30 cellular contexts compared by ENCODE assay signal in genomic region chr14:59490756-59491155, GRCh38.
"Had no signal": no experiment of that assay in that cellular context is flagged by ENCODE, and none has a peak within 500 bp of the region (broad histone marks: within the 10 kb centered on the region; RNA-seq: fewer than 3 reads in every experiment).

No MANE protein-coding gene starts in this region.

- H2AFZ ChIP-seq: hepatocyte had no signal

- H3K9me3 Mint-ChIP-seq: central memory CD8-positive, alpha-beta T cell; nephron; stimulated activated effector memory CD8-positive, alpha-beta T cell treated with anti-CD3 and anti-CD28 coated beads, Interleukin-12 subunit alpha, Interleukin-12 subunit beta, amount 100 ng/mL, for 72 hours; stimulated activated naive CD8-positive, alpha-beta T cell treated with anti-CD3 and anti-CD28 coated beads, Interleukin-15, Interleukin-2, amounts not matched to agents 100 ng/mL and 50 ng/mL, for 24 hours had no signal

- FAIRE-seq: bronchial epithelial cell, endometrium, keratinocyte, small intestine, TTC549 had no signal

- H3K27ac ChIP-seq: epithelial cell of prostate, gastrocnemius medialis, hepatocyte, neutrophil, sigmoid colon, thoracic aorta, VCaP had no signal

- ATAC-seq: gastrocnemius medialis; left cardiac atrium; left ventricle myocardium superior; stimulated activated effector memory CD8-positive, alpha-beta T cell treated with anti-CD3 and anti-CD28 coated beads, Interleukin-12 subunit alpha, Interleukin-12 subunit beta, amount 100 ng/mL, for 72 hours had no signal

- H3K27me3 Mint-ChIP-seq: central memory CD8-positive, alpha-beta T cell; progenitor cell of endocrine pancreas; stimulated activated naive CD8-positive, alpha-beta T cell treated with anti-CD3 and anti-CD28 coated beads, Interleukin-15, Interleukin-2, amounts not matched to agents 100 ng/mL and 50 ng/mL, for 24 hours had no signal

- H3K9me3 ChIP-seq: gastrocnemius medialis, neutrophil, sigmoid colon, thoracic aorta had no signal

- H3K4me3 Mint-ChIP-seq: central memory CD8-positive, alpha-beta T cell; nephron; stimulated activated effector memory CD8-positive, alpha-beta T cell treated with anti-CD3 and anti-CD28 coated beads, Interleukin-12 subunit alpha, Interleukin-12 subunit beta, amount 100 ng/mL, for 72 hours; stimulated activated naive CD8-positive, alpha-beta T cell treated with anti-CD3 and anti-CD28 coated beads, Interleukin-15, Interleukin-2, amounts not matched to agents 100 ng/mL and 50 ng/mL, for 24 hours had no signal

- H3K4me2 ChIP-seq: hepatocyte had no signal

- H3K27me3 ChIP-seq: gastrocnemius medialis, hepatocyte, neutrophil, sigmoid colon had no signal

- H3K27ac Mint-ChIP-seq: nephron; progenitor cell of endocrine pancreas; stimulated activated effector memory CD8-positive, alpha-beta T cell treated with anti-CD3 and anti-CD28 coated beads, Interleukin-12 subunit alpha, Interleukin-12 subunit beta, amount 100 ng/mL, for 72 hours; stimulated activated naive CD8-positive, alpha-beta T cell treated with anti-CD3 and anti-CD28 coated beads, Interleukin-15, Interleukin-2, amounts not matched to agents 100 ng/mL and 50 ng/mL, for 24 hours had no signal

- H3K4me3 ChIP-seq: gastrocnemius medialis, hepatocyte, sigmoid colon, thoracic aorta had no signal

- DNase-seq: activated CD4-positive, alpha-beta T cell treated with anti-CD3 and anti-CD28 coated beads for 4 hours; activated CD4-positive, alpha-beta T cell treated with anti-CD3 and anti-CD28 coated beads, Interleukin-2, amount 50 U/mL, for 4 hours; activated naive CD4-positive, alpha-beta T cell; activated T-cell treated with anti-CD3 and anti-CD28 coated beads, Interleukin-2, amount 50 U/mL, for 48 hours; dermis blood vessel endothelial cell; effector CD4-positive, alpha-beta T cell; gastrocnemius medialis; glutamatergic neuron; left cardiac atrium; left ventricle myocardium superior; retina; sigmoid colon; small intestine; stimulated activated CD4-positive, alpha-beta T cell treated with anti-CD3 and anti-CD28 coated beads, Interleukin-4, amount 100 ng/mL, for 24 hours; T-helper 9 cell; trophoblast cell had no signal
